ENCODE assay signal across 2 cellular contexts in genomic region chr5:7824995-7825394, GRCh38.
TF ChIP-seq lines count a peak whose summit lies in the region.

No MANE protein-coding gene starts in this region.

TF ChIP-seq in HepG2, 621 proteins besides CTCF, POLR2A, EP300 and RAD21:
- TF ChIP-seq ZNF768 (CRISPR knock-in tag; IDR thresholded peaks at IDR 0.05) (peak; percentile 86; the same call in 1 of the 2 replicates), NCOA5 (CRISPR knock-in tag; IDR thresholded peaks at IDR 0.05) (no peak)

TF ChIP-seq in GM12878, 131 proteins besides CTCF, POLR2A, EP300 and RAD21:
- TF ChIP-seq BCL3 (IDR thresholded peaks at IDR 0.05; ENCODE audit: borderline replicate concordance, insufficient read depth, low read depth, low read length, poor library complexity, severe bottlenecking) (peak; percentile 61), NFYA (IDR thresholded peaks at IDR 0.05; ENCODE audit: borderline replicate concordance, low read depth, low read length) (no peak)
